In the genomic region with DNA sequence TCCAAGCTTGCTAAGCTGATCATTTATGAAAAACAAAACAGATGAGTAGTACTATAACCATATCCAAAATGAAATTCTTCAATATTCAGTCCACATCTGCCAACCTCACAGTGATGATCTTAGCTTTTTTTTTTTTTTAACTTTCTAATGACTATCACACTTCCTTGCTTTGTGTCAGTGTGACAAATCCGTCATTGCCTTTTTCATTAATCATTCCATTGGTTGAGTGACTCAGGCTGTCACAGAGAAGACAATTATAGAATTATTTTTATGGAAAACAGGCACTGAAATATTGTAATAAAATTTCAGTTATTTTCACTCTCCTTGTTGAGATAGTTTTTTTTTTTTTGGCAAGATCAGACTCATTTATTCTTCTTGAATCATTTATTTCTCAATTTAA, we compare ENCODE assay signal across 8 cellular contexts.
"Had no signal": no experiment of that assay in that cellular context is flagged by ENCODE, and none has a peak within 500 bp of the region (broad histone marks: within the 10 kb centered on the region; RNA-seq: fewer than 3 reads in every experiment).

No MANE protein-coding gene starts in this region.

- H3K4me3 ChIP-seq: GM23338 had no signal

- H3K4me2 ChIP-seq: GM23338 had no signal

- DNase-seq: H9, HCEC 1CT, HFFc6, KBM-7 had no signal

- FAIRE-seq: H1, H54, HepG2 had no signal

- H2AFZ ChIP-seq: GM23338 had no signal
